Comparison of ENCODE assay signal across 9 cellular contexts in genomic region chr3:107543666-107544065, GRCh38. TPM values are rescaled to one million over a fixed set of nuclear protein-coding genes. Genes with fewer than 3 reads are reported as not detected.
DNase-seq lines count a peak whose midpoint lies in the region; ATAC-seq, FAIRE-seq and TF ChIP-seq lines count a peak whose summit lies in the region.
"Had no signal": no experiment of that assay in that cellular context is flagged by ENCODE, and none has a peak within 500 bp of the region (broad histone marks: within the 10 kb centered on the region; RNA-seq: fewer than 3 reads in every experiment).

No MANE protein-coding gene starts in this region.

- H3K4me3 ChIP-seq in Karpas-422 (ENCODE audit: low read length), result no peak overlapping the region
- H3K4me3 ChIP-seq in K562, result no peak overlapping the region
- H3K4me3 ChIP-seq: lung had no signal

- FAIRE-seq in K562 (lab: Jason Lieb, UNC), result no peak

- TF ChIP-seq CTCF in K562 (IDR thresholded peaks at IDR 0.05 in 2 of 3, conservative IDR thresholded peaks at IDR 0.05 in 1 of 3; ENCODE audit: insufficient read depth in 2 of 3, low read depth in 1 of 3, low read length in 3 of 3), result peak in 2 of 3 experiments; percentile 21 to 52; a peak in 3 of 6 replicates

- TF ChIP-seq RAD21 in K562 (CRISPR knock-in tag; conservative IDR thresholded peaks at IDR 0.05 in 1 of 2, IDR thresholded peaks at IDR 0.05 in 1 of 2), result peak; percentile 34 to 44; a peak in 3 of 4 replicates

- no peak overlapping the region for H3K4me2 ChIP-seq in Karpas-422 (ENCODE audit: low read depth, low read length, poor library complexity, severe bottlenecking)
- H3K4me2 ChIP-seq in K562 (ENCODE audit: insufficient read depth, low read length), result no peak overlapping the region

- no peak for TF ChIP-seq POLR2A in K562 (conservative IDR thresholded peaks at IDR 0.05)

- H3K27me3 ChIP-seq in Karpas-422 (ENCODE audit: low read length) (no peaks in the 10 kb centered on the region), K562 (ENCODE audit: control insufficient read depth in 2 of 2, insufficient read depth in 2 of 2, low read length in 2 of 2) (no peaks in the 10 kb centered on the region)

- H3K27ac ChIP-seq in Karpas-422 (ENCODE audit: low read length), result no peak overlapping the region
- H3K27ac ChIP-seq in K562 (ENCODE audit: extremely low read depth, low read depth, low read length), result no peak overlapping the region

- no peaks in the 10 kb centered on the region for H3K9me3 ChIP-seq in Karpas-422 (ENCODE audit: low read length)
- H3K9me3 ChIP-seq in K562 (replicated peaks; ENCODE audit: control insufficient read depth, insufficient read depth, low read depth, low read length), result no peaks in the 10 kb centered on the region

- peaks cover 22% of the 10 kb centered on the region for H3K4me1 ChIP-seq in Karpas-422 (ENCODE audit: low read length)
- no peaks in the 10 kb centered on the region for H3K4me1 ChIP-seq in K562 (replicated peaks in 1 of 2; ENCODE audit: control insufficient read depth in 2 of 2, insufficient read depth in 2 of 2, low read length in 2 of 2)

- intact Hi-C loops in K562 (cut with micrococcal nuclease), result loop anchor here (5.0 to 10.0 kb wide), 2 partner anchors 271 to 309 kb away; no protein-coding TSS in a partner anchor

- DNase-seq in Daoy (ENCODE audit: low read depth), result peak; percentile 6
- DNase-seq in Karpas-422, result peak; percentile 61
- peak in 1 of 4 experiments; percentile 14 for DNase-seq in K562 (ENCODE audit: extremely low read depth in 1 of 4, low spot score in 3 of 4)
- DNase-seq in midbrain (lab: John Stamatoyannopoulos, UW), result peak; percentile 66
- no peak for DNase-seq in iPS-NIHi7 (ENCODE audit: extremely low spot score)
- DNase-seq in activated CD4-positive, alpha-beta T cell treated with anti-CD3 and anti-CD28 coated beads for 1 hour, result no peak
- no peak for DNase-seq in amniotic stem cell (lab: John Stamatoyannopoulos, UW)

- POLR2A ChIA-PET in K562 (lab: Yijun Ruan, JAX), result no interaction called here

- H3K79me2 ChIP-seq in Karpas-422 (ENCODE audit: low read length) (peaks cover 97% of the 10 kb centered on the region), K562 (ENCODE audit: control insufficient read depth, insufficient read depth, low read length) (peaks cover 4% of the 10 kb centered on the region; the same call in 1 of the 3 replicates)

- H3K36me3 ChIP-seq in Karpas-422 (ENCODE audit: insufficient read depth, low read length) (peaks cover 29% of the 10 kb centered on the region), K562 (ENCODE audit: control insufficient read depth, insufficient read depth, low read length) (no peaks in the 10 kb centered on the region)

- no peaks in the 10 kb centered on the region for H3K9me2 ChIP-seq in Karpas-422 (replicated peaks; ENCODE audit: insufficient read depth, low read length)

- H3K9me1 ChIP-seq in K562 (ENCODE audit: control insufficient read depth, insufficient read depth, low read length), result no peaks in the 10 kb centered on the region

- in situ Hi-C loops in K562 (cut with MboI), result no loop called here

- CTCF ChIA-PET in K562 (lab: Yijun Ruan, JAX; ENCODE audit: low intra/inter-chr PET ratio), result interaction anchor here (1.3 kb wide), 1 partner anchor 272 kb away, joined by 7 read pairs; no protein-coding TSS in a partner anchor

- H3K9ac ChIP-seq in Karpas-422 (ENCODE audit: low read length) (no peak overlapping the region), K562 (ENCODE audit: insufficient read depth in 1 of 2, low read depth in 2 of 2, low read length in 2 of 2) (no peak overlapping the region)

- H2AFZ ChIP-seq in Karpas-422 (ENCODE audit: low read length) (no peak overlapping the region), K562 (ENCODE audit: low read depth, low read length) (no peak overlapping the region)

- TF ChIP-seq EP300 in K562 (IDR thresholded peaks at IDR 0.05; ENCODE audit: low read length), result no peak

- H4K20me1 ChIP-seq in Karpas-422 (ENCODE audit: insufficient read depth, low read depth, low read length) (no peaks in the 10 kb centered on the region), K562 (replicated peaks; ENCODE audit: control insufficient read depth, insufficient read depth, low read length) (peaks cover 5% of the 10 kb centered on the region; the same call in 1 of the 2 replicates)

- ATAC-seq in K562 (peak; percentile 62; the same call in 2 of the 3 replicates), GM19397 (IDR thresholded peaks at IDR 0.05; ENCODE audit: unreplicated experiment) (no peak)

- no TSS peak for BruUV-seq in K562 (replicated peaks; lab: Mats Ljungman, UMichigan)

- 57% methylated on average over 3 of the region's 4 CpGs for WGBS in K562 (ENCODE audit: insufficient coverage, low coverage, missing lambda C conversion rate)

TF ChIP-seq in K562, 482 proteins besides CTCF, POLR2A, EP300 and RAD21:
- TF ChIP-seq SMC3 (conservative IDR thresholded peaks at IDR 0.05; ENCODE audit: insufficient read depth, low read depth, low read length), result 0 out of 2 replicates have a peak, but pooled peaks have one; percentile 16
- no peak for TF ChIP-seq GMEB1 (CRISPR knock-in tag; IDR thresholded peaks at IDR 0.05)
- TF ChIP-seq ZNF431 (CRISPR knock-in tag; IDR thresholded peaks at IDR 0.05), result no peak
- no peak for TF ChIP-seq SMARCB1 (IDR thresholded peaks at IDR 0.05; ENCODE audit: insufficient read length, low read depth)
- no peak for TF ChIP-seq ZNF140 (CRISPR knock-in tag; IDR thresholded peaks at IDR 0.05)
- TF ChIP-seq DEAF1 (CRISPR knock-in tag; IDR thresholded peaks at IDR 0.05), result peak; percentile 34; the same call in 1 of the 2 replicates
- TF ChIP-seq EZH2 (IDR thresholded peaks at IDR 0.05; ENCODE audit: borderline replicate concordance, low read depth, low read length), result no peak
- TF ChIP-seq GTF2B (IDR thresholded peaks at IDR 0.05; ENCODE audit: extremely low read depth, insufficient read length), result no peak
- no peak for TF ChIP-seq MAFG (tag; conservative IDR thresholded peaks at IDR 0.05)
- TF ChIP-seq BDP1 (IDR thresholded peaks at IDR 0.05; ENCODE audit: insufficient read depth, insufficient read length), result no peak

RNA-seq across cellular contexts. Expression of gene BBX, which starts 20.9 kb away (rescaled TPM):
- total RNA-seq in Daoy (2014; rRNA removed; shearing (Covaris generic)), result 38.7 and 52.3 TPM in 2 replicates
- total RNA-seq in Karpas-422 (2014; rRNA removed; shearing (Covaris generic); ENCODE audit: low replicate concordance), result 81.8 and 109 TPM in 2 replicates
- total RNA-seq in K562 (2011; cell fraction: chromatin; rRNA removed; ENCODE audit: low replicate concordance), result 29.5 and 78.5 TPM in 2 replicates
- total RNA-seq in K562 (2011; cell fraction: nucleolus; rRNA removed), result 13.3 and 17.1 TPM in 2 replicates
- 24.4 and 47.7 TPM in 2 replicates for total RNA-seq in K562 (2011; cell fraction: nucleoplasm; rRNA removed)
- total RNA-seq in K562 (2014; rRNA removed), result 9.2 and 11.7 TPM in 2 replicates
- 16.1 and 19.4 TPM in 2 replicates for total RNA-seq in K562 (2014; rRNA removed; fragmentation: Illumina TruSeq; extraction: Trizol)
- total RNA-seq in K562 (2015; rRNA removed; fragmentation: Illumina TruSeq; extraction: Trizol), result 11.8 and 11.9 TPM in 2 replicates
- total RNA-seq in K562 (2021), result 13.1 and 14.1 TPM in 2 replicates
- polyA plus RNA-seq in K562 (2011; rRNA removed), result 11.0 and 11.3 TPM in 2 replicates
- 3.3 and 6.0 TPM in 2 replicates for polyA plus RNA-seq in K562 (2011; cell fraction: cytosol; rRNA removed)
- polyA plus RNA-seq in K562 (2011; cell fraction: nucleus; rRNA removed), result 20.7 and 22.6 TPM in 2 replicates
- polyA plus RNA-seq in K562 (2012), result 6.8 and 8.0 TPM in 2 replicates
- 8.4 and 12.1 TPM in 2 replicates for polyA plus RNA-seq in K562 (2014; fragmentation: Illumina TruSeq; extraction: Trizol)
- 10 to 100 TPM in 1 of 2 experiments, 1 to 10 TPM in 1; 9.0 to 19.5 TPM for polyA plus RNA-seq in K562 (2014; fragmentation: Nextera tagmentation; extraction: Ambion mirVana)
- 4.9 and 5.5 TPM in 2 replicates for polyA plus RNA-seq in K562 (2014; rRNA removed)
- 47.2 and 54.4 TPM in 2 replicates for polyA minus RNA-seq in K562 (2011; rRNA and poly(A)+ RNA removed)
- 12.4 and 15.3 TPM in 2 replicates for polyA minus RNA-seq in K562 (2011; cell fraction: cytosol; rRNA and poly(A)+ RNA removed)
- 55.9 and 71.1 TPM in 2 replicates for polyA minus RNA-seq in K562 (2011; cell fraction: nucleus; rRNA and poly(A)+ RNA removed)

Comparison
In these comparisons a context has a peak if more than half of its experiments do, and no peak if none do; other contexts are left out.
1. DNase-seq: peak in Daoy (single experiment), Karpas-422 (single experiment) and midbrain (single experiment); none in iPS-NIHi7 (single experiment), activated CD4-positive, alpha-beta T cell treated with anti-CD3 and anti-CD28 coated beads for 1 hour (single experiment) and amniotic stem cell (single experiment).